ENCODE assay signal across 8 cellular contexts in the genomic region with DNA sequence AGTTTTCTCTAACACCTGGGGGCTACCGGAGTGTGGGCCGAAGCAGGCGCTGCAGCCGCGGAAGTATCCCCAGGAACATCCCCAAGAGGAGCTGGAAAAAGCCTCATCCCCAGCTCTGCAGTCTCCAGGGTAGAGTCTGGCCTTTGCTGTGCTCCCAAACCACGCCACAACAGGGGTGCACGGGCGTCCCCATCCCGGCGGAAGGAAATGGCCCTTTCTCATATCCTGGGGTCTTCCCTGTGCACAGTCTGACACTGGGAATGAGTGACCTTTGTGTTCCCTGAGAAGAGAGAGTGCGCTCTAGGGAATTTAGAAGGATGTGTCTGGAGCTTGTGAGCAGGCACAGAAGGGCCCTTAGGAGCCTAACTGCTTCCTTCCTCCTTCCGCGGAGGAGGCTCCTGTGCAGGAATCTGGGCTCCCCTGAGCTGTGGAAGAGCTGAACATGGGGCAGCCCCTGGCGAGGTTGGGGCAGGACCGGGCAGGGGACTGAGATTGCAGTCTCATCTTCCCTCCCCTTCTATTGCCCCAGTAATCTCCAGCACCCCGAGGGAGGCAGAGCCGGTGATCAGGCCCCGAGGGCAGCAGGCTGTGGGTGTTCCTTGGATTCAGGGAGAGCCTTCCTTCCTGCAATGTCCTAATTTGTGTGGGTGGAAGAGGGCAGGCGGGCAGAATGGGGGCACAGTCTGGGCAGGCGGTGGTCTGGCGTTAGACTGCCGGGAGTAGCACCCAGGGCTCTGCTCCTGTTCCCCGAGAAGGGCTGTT. TPM values are rescaled to one million over a fixed set of nuclear protein-coding genes. Genes with fewer than 3 reads are reported as not detected.
DNase-seq lines count a peak whose midpoint lies in the region; ATAC-seq and TF ChIP-seq lines count a peak whose summit lies in the region.

No MANE protein-coding gene starts in this region.

- H3K79me2 ChIP-seq in MM.1S (ENCODE audit: low read length) (peaks cover 60% of the 10 kb centered on the region), neural cell (replicated peaks; ENCODE audit: insufficient read depth, low read length) (peaks cover 34% of the 10 kb centered on the region)

- H3K4me3 Mint-ChIP-seq in CD14-positive monocyte: peak overlapping the region; percentile 95 to 97

- H3K9me3 ChIP-seq in MM.1S (replicated peaks; ENCODE audit: insufficient read depth, low read length): no peaks in the 10 kb centered on the region
- no peaks in the 10 kb centered on the region for H3K9me3 ChIP-seq in duodenal mucosa (ENCODE audit: control insufficient read depth in 1 of 2, low read length in 2 of 2)
- H3K9me3 ChIP-seq in neural cell (ENCODE audit: low read length): no peaks in the 10 kb centered on the region

- no peak for TF ChIP-seq RAD21 in neural cell (conservative IDR thresholded peaks at IDR 0.05)

- no peak overlapping the region for H2AFZ ChIP-seq in MM.1S (ENCODE audit: low read length)
- H2AFZ ChIP-seq in neural cell (ENCODE audit: low read depth, low read length): peak overlapping the region; percentile 76

- ATAC-seq in HG03439 (IDR thresholded peaks at IDR 0.05; ENCODE audit: unreplicated experiment): no peak

- H3K9me2 ChIP-seq in MM.1S (replicated peaks; ENCODE audit: insufficient read depth, low read length) (no peaks in the 10 kb centered on the region), neural cell (ENCODE audit: insufficient read depth, low read length) (no peaks in the 10 kb centered on the region)

- H3K27me3 ChIP-seq in MM.1S (replicated peaks; ENCODE audit: insufficient read depth, low read length) (no peaks in the 10 kb centered on the region), duodenal mucosa (ENCODE audit: control insufficient read depth in 1 of 2, insufficient read depth in 2 of 2, low read length in 2 of 2) (no peaks in the 10 kb centered on the region), neural cell (ENCODE audit: insufficient read depth, low read depth, low read length) (no peaks in the 10 kb centered on the region)

- TF ChIP-seq EP300 in neural cell (conservative IDR thresholded peaks at IDR 0.05; ENCODE audit: poor library complexity, severe bottlenecking): no peak

- H3K36me3 Mint-ChIP-seq in CD14-positive monocyte: peaks cover 24 to 41% of the 10 kb centered on the region in 2 donors

- H3K4me3 ChIP-seq in MM.1S (ENCODE audit: low read length) (peak overlapping the region; percentile 99), duodenal mucosa (ENCODE audit: low read depth in 1 of 2, low read length in 2 of 2) (peak overlapping the region; percentile 83 to 89), neural cell (ENCODE audit: low read length) (peak overlapping the region; percentile 98)

- H3K36me3 ChIP-seq in MM.1S (replicated peaks; ENCODE audit: insufficient read depth, low read length) (0 out of 2 replicates have a peak, but pooled peaks cover 7% of the 10 kb centered on the region), duodenal mucosa (ENCODE audit: control insufficient read depth in 1 of 2, insufficient read depth in 2 of 2, low read length in 2 of 2) (peaks cover 10 to 27% of the 10 kb centered on the region in 2 donors), neural cell (ENCODE audit: insufficient read depth, low read length) (no peaks in the 10 kb centered on the region)

- peak overlapping the region; percentile 65 to 98 (median 94) for H3K27ac Mint-ChIP-seq in CD14-positive monocyte

- DNase-seq in CD14-positive monocyte (ENCODE audit: low spot score) (no peak), MM.1S (no peak), hypothalamus (lab: John Stamatoyannopoulos, UW) (no peak), NCI-H146 (lab: John Stamatoyannopoulos, UW) (no peak), NCI-H2171 (lab: John Stamatoyannopoulos, UW) (no peak)

- H3K27ac ChIP-seq in MM.1S (ENCODE audit: low read length): peak overlapping the region; percentile 99
- H3K27ac ChIP-seq in duodenal mucosa (ENCODE audit: low read depth, low read length): peak overlapping the region; percentile 89
- H3K27ac ChIP-seq in neural cell (ENCODE audit: low read length): peak overlapping the region; percentile 83

- H3K4me1 ChIP-seq in MM.1S (ENCODE audit: low read length): peaks cover 67% of the 10 kb centered on the region
- peaks cover 49 to 61% of the 10 kb centered on the region in 2 donors for H3K4me1 ChIP-seq in duodenal mucosa (ENCODE audit: control insufficient read depth in 1 of 2, insufficient read depth in 2 of 2, low read length in 2 of 2)

- peaks cover 53% of the 10 kb centered on the region for H3K4me1 Mint-ChIP-seq in CD14-positive monocyte

- H3F3A ChIP-seq in MM.1S (ENCODE audit: insufficient read depth, low read length) (peaks cover 65% of the 10 kb centered on the region), neural cell (ENCODE audit: insufficient read depth, low read length, poor library complexity, severe bottlenecking) (no peaks in the 10 kb centered on the region)

- TF ChIP-seq CTCF in CD14-positive monocyte (IDR thresholded peaks at IDR 0.05) (no peak), MM.1S (IDR thresholded peaks at IDR 0.05; ENCODE audit: low read length) (no peak), neural cell (IDR thresholded peaks at IDR 0.05; ENCODE audit: poor library complexity, severe bottlenecking) (no peak)

- H3K9me3 Mint-ChIP-seq in CD14-positive monocyte: peaks cover 0 to 2% (median 0%) of the 10 kb centered on the region in 7 donors

- intact Hi-C loops in CD14-positive monocyte (cut with micrococcal nuclease): loop anchor here (1.0 to 10.0 kb wide), 4 partner anchors 8 to 715 kb away; partner anchors contain the start of genes AGAP3 (in 1 of the 2), FASTK (in 1 of the 2) and TMUB1 (in 1 of the 2)

- H4K20me1 ChIP-seq in MM.1S (ENCODE audit: insufficient read depth, low read length): no peaks in the 10 kb centered on the region
- no peaks in the 10 kb centered on the region for H4K20me1 ChIP-seq in neural cell (ENCODE audit: insufficient read depth)

- H3K4me2 ChIP-seq in MM.1S (ENCODE audit: low read depth, low read length) (peak overlapping the region; percentile 93), neural cell (ENCODE audit: low read length) (peak overlapping the region; percentile 62)

- H3K9ac ChIP-seq in MM.1S (ENCODE audit: low read length) (peak overlapping the region; percentile 100), duodenal mucosa (ENCODE audit: low read depth in 1 of 2, low read length in 2 of 2) (peak overlapping the region; percentile 87 to 92), neural cell (ENCODE audit: low read length) (peak overlapping the region; percentile 95)

- no peaks in the 10 kb centered on the region for H3K27me3 Mint-ChIP-seq in CD14-positive monocyte (ENCODE audit: low read depth in 3 of 3)

TF ChIP-seq in neural cell, 6 proteins besides CTCF, POLR2A, EP300 and RAD21:
- TF ChIP-seq SMC3 (conservative IDR thresholded peaks at IDR 0.05; ENCODE audit: poor library complexity): no peak
- no peak for TF ChIP-seq MXI1 (conservative IDR thresholded peaks at IDR 0.05; ENCODE audit: poor library complexity, severe bottlenecking)
- TF ChIP-seq, protein P1, sequence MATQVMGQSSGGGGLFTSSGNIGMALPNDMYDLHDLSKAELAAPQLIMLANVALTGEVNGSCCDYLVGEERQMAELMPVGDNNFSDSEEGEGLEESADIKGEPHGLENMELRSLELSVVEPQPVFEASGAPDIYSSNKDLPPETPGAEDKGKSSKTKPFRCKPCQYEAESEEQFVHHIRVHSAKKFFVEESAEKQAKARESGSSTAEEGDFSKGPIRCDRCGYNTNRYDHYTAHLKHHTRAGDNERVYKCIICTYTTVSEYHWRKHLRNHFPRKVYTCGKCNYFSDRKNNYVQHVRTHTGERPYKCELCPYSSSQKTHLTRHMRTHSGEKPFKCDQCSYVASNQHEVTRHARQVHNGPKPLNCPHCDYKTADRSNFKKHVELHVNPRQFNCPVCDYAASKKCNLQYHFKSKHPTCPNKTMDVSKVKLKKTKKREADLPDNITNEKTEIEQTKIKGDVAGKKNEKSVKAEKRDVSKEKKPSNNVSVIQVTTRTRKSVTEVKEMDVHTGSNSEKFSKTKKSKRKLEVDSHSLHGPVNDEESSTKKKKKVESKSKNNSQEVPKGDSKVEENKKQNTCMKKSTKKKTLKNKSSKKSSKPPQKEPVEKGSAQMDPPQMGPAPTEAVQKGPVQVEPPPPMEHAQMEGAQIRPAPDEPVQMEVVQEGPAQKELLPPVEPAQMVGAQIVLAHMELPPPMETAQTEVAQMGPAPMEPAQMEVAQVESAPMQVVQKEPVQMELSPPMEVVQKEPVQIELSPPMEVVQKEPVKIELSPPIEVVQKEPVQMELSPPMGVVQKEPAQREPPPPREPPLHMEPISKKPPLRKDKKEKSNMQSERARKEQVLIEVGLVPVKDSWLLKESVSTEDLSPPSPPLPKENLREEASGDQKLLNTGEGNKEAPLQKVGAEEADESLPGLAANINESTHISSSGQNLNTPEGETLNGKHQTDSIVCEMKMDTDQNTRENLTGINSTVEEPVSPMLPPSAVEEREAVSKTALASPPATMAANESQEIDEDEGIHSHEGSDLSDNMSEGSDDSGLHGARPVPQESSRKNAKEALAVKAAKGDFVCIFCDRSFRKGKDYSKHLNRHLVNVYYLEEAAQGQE (IDR thresholded peaks at IDR 0.05; ENCODE audit: borderline replicate concordance): no peak
- no peak for TF ChIP-seq POLR2AphosphoS5 (IDR thresholded peaks at IDR 0.05)
- TF ChIP-seq EZH2 (IDR thresholded peaks at IDR 0.05; ENCODE audit: borderline replicate concordance, insufficient read depth, low read length, poor library complexity, severe bottlenecking): no peak
- TF ChIP-seq TAF1 (IDR thresholded peaks at IDR 0.05; ENCODE audit: low read depth): no peak

RNA-seq across cellular contexts. Expression of gene REPIN1, which starts 1.3 kb away (rescaled TPM):
- polyA plus RNA-seq in CD14-positive monocyte (10 to 100 TPM; 32.7 to 39.0 TPM), neural cell (95.5 and 127 TPM in 2 replicates)
- 69.5 and 85.0 TPM in 2 replicates for polyA minus RNA-seq in neural cell

RNA-seq across cellular contexts. Expression of gene ZNF775, which starts 9.2 kb away (rescaled TPM):
- polyA plus RNA-seq in CD14-positive monocyte (1 to 10 TPM; 1.3 to 2.7 TPM), neural cell (16.8 and 24.9 TPM in 2 replicates)
- 22.9 and 28.5 TPM in 2 replicates for polyA minus RNA-seq in neural cell

RNA-seq across cellular contexts. Expression of gene RARRES2, which starts 28.5 kb away (rescaled TPM):
- polyA plus RNA-seq in CD14-positive monocyte: not detected
- polyA plus RNA-seq in neural cell: 0.71 TPM in 1 of 2 replicates, not detected in the other
- not detected in 2 replicates for polyA minus RNA-seq in neural cell

RNA-seq across cellular contexts. Expression of gene ACTR3C, which starts 46.6 kb away (rescaled TPM):
- polyA plus RNA-seq in CD14-positive monocyte: 1 to 10 TPM in 1 of 2 donors, under 1 TPM in 1; 0.55 to 1.7 TPM
- polyA plus RNA-seq in neural cell: not detected in 2 replicates
- not detected in 2 replicates for polyA minus RNA-seq in neural cell

RNA-seq across cellular contexts. Expression of gene LRRC61, which starts 46.8 kb away (rescaled TPM):
- polyA plus RNA-seq in CD14-positive monocyte (1 to 10 TPM; 5.7 to 8.6 TPM), neural cell (1.2 and 5.0 TPM in 2 replicates)
- polyA minus RNA-seq in neural cell: 2.2 and 2.9 TPM in 2 replicates
